Comparison of ENCODE assay signal across 19 cellular contexts in genomic region chr2:191359186-191359585, GRCh38.
"Had no signal": no experiment of that assay in that cellular context is flagged by ENCODE, and none has a peak within 500 bp of the region (broad histone marks: within the 10 kb centered on the region; RNA-seq: fewer than 3 reads in every experiment).

No MANE protein-coding gene starts in this region.

- H3K27ac Mint-ChIP-seq: activated CD4-positive, alpha-beta T cell treated with anti-CD3 and anti-CD28 coated beads, Interleukin-2, amount 10 ng/mL, durations not matched to agents 24 days and 14 days; activated CD8-positive, alpha-beta T cell treated with anti-CD3 and anti-CD28 coated beads for 36 hours; activated naive CD8-positive, alpha-beta T cell treated with anti-CD3 and anti-CD28 coated beads for 36 hours; activated T-helper 17 cell treated with anti-CD3 and anti-CD28 coated beads, Interleukin-2, amount 50 U/mL, for 72 hours; natural killer cell had no signal

- H3K9me3 Mint-ChIP-seq: activated naive CD8-positive, alpha-beta T cell treated with anti-CD3 and anti-CD28 coated beads for 36 hours; activated T-helper 17 cell treated with anti-CD3 and anti-CD28 coated beads, Interleukin-2, amount 50 U/mL, for 72 hours had no signal

- H3K27me3 ChIP-seq: cardiac muscle cell, neutrophil, upper lobe of right lung had no signal

- H3K9me3 ChIP-seq: lower lobe of right lung, neutrophil, upper lobe of right lung had no signal

- H3K27ac ChIP-seq: cardiac muscle cell, lower lobe of right lung, neutrophil, upper lobe of right lung had no signal

- H3K4me3 ChIP-seq: cardiac muscle cell, lower lobe of right lung, upper lobe of right lung had no signal

- H3K4me1 Mint-ChIP-seq: activated CD4-positive, alpha-beta T cell treated with anti-CD3 and anti-CD28 coated beads, Interleukin-2, amount 10 ng/mL, durations not matched to agents 24 days and 14 days; activated T-helper 17 cell treated with anti-CD3 and anti-CD28 coated beads, Interleukin-2, amount 50 U/mL, for 72 hours had no signal

- H3K4me3 Mint-ChIP-seq: activated CD4-positive, alpha-beta T cell treated with anti-CD3 and anti-CD28 coated beads, Interleukin-2, amount 10 ng/mL, durations not matched to agents 24 days and 14 days; activated CD8-positive, alpha-beta T cell treated with anti-CD3 and anti-CD28 coated beads for 36 hours; activated naive CD8-positive, alpha-beta T cell treated with anti-CD3 and anti-CD28 coated beads for 36 hours; activated T-helper 17 cell treated with anti-CD3 and anti-CD28 coated beads, Interleukin-2, amount 50 U/mL, for 72 hours; natural killer cell had no signal

- DNase-seq: activated CD4-positive, alpha-beta T cell treated with anti-CD3 and anti-CD28 coated beads, Interleukin-2, amount 10 ng/mL, durations not matched to agents 24 days and 14 days; activated CD8-positive, alpha-beta T cell treated with anti-CD3 and anti-CD28 coated beads for 36 hours; activated naive CD4-positive, alpha-beta T cell; activated naive CD8-positive, alpha-beta T cell treated with anti-CD3 and anti-CD28 coated beads for 36 hours; activated T-cell treated with anti-CD3 and anti-CD28 coated beads, Interleukin-2, amount 50 U/mL, for 1 hour; amniotic stem cell; lower lobe of right lung; natural killer cell; posterior cingulate gyrus; retina; stimulated activated CD4-positive, alpha-beta T cell treated with anti-CD3 and anti-CD28 coated beads, Interleukin-12 subunit alpha, Interleukin-12 subunit beta, amount 100 ng/mL, for 4 hours; stimulated activated CD4-positive, alpha-beta T cell treated with anti-CD3 and anti-CD28 coated beads, Interleukin-1b, Interleukin-23, amount 100 ng/mL, for 48 hours; stimulated activated CD8-positive, alpha-beta memory T cell treated with anti-CD3 and anti-CD28 coated beads, Interleukin-4, amount 100 ng/mL, for 48 hours; stimulated activated naive CD4-positive, alpha-beta T cell; T1000; upper lobe of right lung had no signal

- ATAC-seq: activated CD8-positive, alpha-beta T cell treated with anti-CD3 and anti-CD28 coated beads for 36 hours; activated T-helper 17 cell treated with anti-CD3 and anti-CD28 coated beads, Interleukin-2, amount 50 U/mL, for 72 hours; natural killer cell had no signal

- H3K36me3 ChIP-seq: neutrophil had no signal

- H3K27me3 Mint-ChIP-seq: activated CD4-positive, alpha-beta T cell treated with anti-CD3 and anti-CD28 coated beads, Interleukin-2, amount 10 ng/mL, durations not matched to agents 24 days and 14 days had no signal
